ENCODE assay signal across 14 cellular contexts in genomic region chr1:63717511-63718120, GRCh38. TPM values are rescaled to one million over a fixed set of nuclear protein-coding genes. Genes with fewer than 3 reads are reported as not detected.
"Had no signal": no experiment of that assay in that cellular context is flagged by ENCODE, and none has a peak within 500 bp of the region (broad histone marks: within the 10 kb centered on the region; RNA-seq: fewer than 3 reads in every experiment).

No MANE protein-coding gene starts in this region.

- H3K4me3 ChIP-seq: mucosa of descending colon, right lobe of liver, thoracic aorta, transverse colon had no signal

- DNase-seq: cerebellar nuclear complex; erythroblast; foreskin keratinocyte; left colon; mucosa of descending colon; naive thymus-derived CD8-positive, alpha-beta T cell; right lobe of liver; stimulated activated CD4-positive, alpha-beta T cell treated with anti-CD3 and anti-CD28 coated beads, Interleukin-2, amount 100 ng/mL, for 24 hours; stimulated activated CD4-positive, alpha-beta T cell treated with anti-CD3 and anti-CD28 coated beads, Interleukin-4, amount 100 ng/mL, for 4 hours; stimulated activated naive B cell treated with anti-CD40 and anti-IgM and Interleukin-4, amounts not matched to agents 10 μg/mL and 1 μg/mL and 100 μg/mL, for 72 hours; stimulated activated naive CD8-positive, alpha-beta T cell treated with anti-CD3 and anti-CD28 coated beads, Interleukin-15, amount 100 ng/mL, for 72 hours; transverse colon had no signal

- H3K27ac ChIP-seq: foreskin keratinocyte, neutrophil, right lobe of liver, thoracic aorta, transverse colon had no signal

- H3K36me3 ChIP-seq: neutrophil, right lobe of liver, thoracic aorta, transverse colon had no signal

- H3K9me3 ChIP-seq: mucosa of descending colon, neutrophil, right lobe of liver, thoracic aorta, transverse colon had no signal

- H3K27me3 ChIP-seq: foreskin keratinocyte, right lobe of liver, transverse colon had no signal

- ATAC-seq: foreskin keratinocyte; naive thymus-derived CD8-positive, alpha-beta T cell; stimulated activated naive B cell treated with anti-CD40 and anti-IgM and Interleukin-4, amounts not matched to agents 10 μg/mL and 1 μg/mL and 100 μg/mL, for 72 hours; stimulated activated naive CD8-positive, alpha-beta T cell treated with anti-CD3 and anti-CD28 coated beads, Interleukin-15, amount 100 ng/mL, for 72 hours had no signal

RNA-seq across cellular contexts. Expression of gene ROR1, which starts 56.2 kb away (rescaled TPM):
- polyA plus RNA-seq: naive thymus-derived CD8-positive, alpha-beta T cell had no signal
